Comparison of ENCODE assay signal across 25 cellular contexts in genomic region chr2:159484537-159484936, GRCh38.
A peak's percentile ranks its signal among the peaks of the same experiment; 100 is the strongest.
DNase-seq lines count a peak whose midpoint lies in the region; ATAC-seq, FAIRE-seq and TF ChIP-seq lines count a peak whose summit lies in the region.
"Had no signal": no experiment of that assay in that cellular context is flagged by ENCODE, and none has a peak within 500 bp of the region (broad histone marks: within the 10 kb centered on the region; RNA-seq: fewer than 3 reads in every experiment).

No MANE protein-coding gene starts in this region.

- no peak overlapping the region for H3K27ac Mint-ChIP-seq in CD4-positive, alpha-beta T cell
- H3K27ac Mint-ChIP-seq in activated CD8-positive, alpha-beta T cell treated with anti-CD3 and anti-CD28 coated beads, Interleukin-2, amount 10 ng/mL, durations not matched to agents 7 days and 5 days: no peak overlapping the region
- H3K27ac Mint-ChIP-seq: activated naive CD8-positive, alpha-beta T cell; HFFc6; stimulated activated naive CD8-positive, alpha-beta T cell treated with anti-CD3 and anti-CD28 coated beads, Interleukin-15, Interleukin-2, amounts not matched to agents 100 ng/mL and 50 ng/mL, for 24 hours had no signal

- CTCF ChIA-PET in CD4-positive, alpha-beta T cell (lab: Charles Lee): no interaction called here
- CTCF ChIA-PET in activated CD8-positive, alpha-beta T cell treated with anti-CD3 and anti-CD28 coated beads, Interleukin-2, amount 10 ng/mL, durations not matched to agents 7 days and 5 days (lab: Charles Lee): no interaction called here

- TF ChIP-seq CTCF in CD4-positive, alpha-beta T cell (IDR thresholded peaks at IDR 0.05): no peak

- no peaks in the 10 kb centered on the region for H3K9me3 ChIP-seq in CD4-positive, alpha-beta T cell (ENCODE audit: control insufficient read depth, low read length)
- H3K9me3 ChIP-seq: ascending aorta, lower lobe of right lung, SJCRH30 had no signal

- no peaks in the 10 kb centered on the region for H3K27me3 Mint-ChIP-seq in CD4-positive, alpha-beta T cell
- H3K27me3 Mint-ChIP-seq in activated CD8-positive, alpha-beta T cell treated with anti-CD3 and anti-CD28 coated beads, Interleukin-2, amount 10 ng/mL, durations not matched to agents 7 days and 5 days (ENCODE audit: low read depth): no peaks in the 10 kb centered on the region
- H3K27me3 Mint-ChIP-seq: activated naive CD8-positive, alpha-beta T cell; central memory CD8-positive, alpha-beta T cell; stimulated activated naive CD8-positive, alpha-beta T cell treated with anti-CD3 and anti-CD28 coated beads, Interleukin-15, Interleukin-2, amounts not matched to agents 100 ng/mL and 50 ng/mL, for 24 hours had no signal

- peaks cover 4% of the 10 kb centered on the region for H3K36me3 Mint-ChIP-seq in CD4-positive, alpha-beta T cell (ENCODE audit: low read depth)
- no peaks in the 10 kb centered on the region for H3K36me3 Mint-ChIP-seq in activated CD8-positive, alpha-beta T cell treated with anti-CD3 and anti-CD28 coated beads, Interleukin-2, amount 10 ng/mL, durations not matched to agents 7 days and 5 days (ENCODE audit: low read depth)

- DNase-seq in DMS153 treated with DMSO at 0.1 percent for 48 hours (lab: John Stamatoyannopoulos, UW; ENCODE audit: unreplicated experiment): peak; percentile 26
- peak; percentile 55 for DNase-seq in NCI-H1105 (lab: John Stamatoyannopoulos, UW)
- peak; percentile 42 for DNase-seq in NCI-H510A treated with DMSO at 0.1 percent for 48 hours (lab: John Stamatoyannopoulos, UW)
- no peak for DNase-seq in CD4-positive, alpha-beta T cell
- no peak for DNase-seq in activated CD8-positive, alpha-beta T cell treated with anti-CD3 and anti-CD28 coated beads, Interleukin-2, amount 10 ng/mL, durations not matched to agents 7 days and 5 days
- DNase-seq: activated CD4-positive, alpha-beta T cell treated with anti-CD3 and anti-CD28 coated beads, Interleukin-2, amount 50 U/mL, for 48 hours; C1 segment of cervical spinal cord; dorsolateral prefrontal cortex; HFFc6; Karpas-422; kidney; lower lobe of right lung; NCI-H2227 treated with DMSO at 0.1 percent for 48 hours; SJCRH30 had no signal

- H3K4me1 Mint-ChIP-seq in CD4-positive, alpha-beta T cell (ENCODE audit: low read depth): no peaks in the 10 kb centered on the region
- H3K4me1 Mint-ChIP-seq in activated CD8-positive, alpha-beta T cell treated with anti-CD3 and anti-CD28 coated beads, Interleukin-2, amount 10 ng/mL, durations not matched to agents 7 days and 5 days (ENCODE audit: low read depth): no peaks in the 10 kb centered on the region
- H3K4me1 Mint-ChIP-seq: neural crest cell had no signal

- peak; percentile 97 for FAIRE-seq in islet of Langerhans (lab: Jason Lieb, UNC)
- FAIRE-seq: endothelial cell of umbilical vein, RCC 7860 had no signal

- no peak overlapping the region for H3K27ac ChIP-seq in CD4-positive, alpha-beta T cell (ENCODE audit: low read depth, low read length)
- H3K27ac ChIP-seq: ascending aorta, dorsolateral prefrontal cortex, HL-60, lower lobe of right lung, SJCRH30 had no signal

- ATAC-seq in CD4-positive, alpha-beta T cell (ENCODE audit: poor library complexity): no peak
- no peak for ATAC-seq in HG02981 (IDR thresholded peaks at IDR 0.05; ENCODE audit: unreplicated experiment)
- ATAC-seq in activated CD8-positive, alpha-beta T cell treated with anti-CD3 and anti-CD28 coated beads, Interleukin-2, amount 10 ng/mL, durations not matched to agents 7 days and 5 days: no peak
- ATAC-seq: lower lobe of right lung, sciatic nerve had no signal

- no peaks in the 10 kb centered on the region for H3K9me3 Mint-ChIP-seq in CD4-positive, alpha-beta T cell
- no peaks in the 10 kb centered on the region for H3K9me3 Mint-ChIP-seq in activated CD8-positive, alpha-beta T cell treated with anti-CD3 and anti-CD28 coated beads, Interleukin-2, amount 10 ng/mL, durations not matched to agents 7 days and 5 days (ENCODE audit: insufficient read depth)
- H3K9me3 Mint-ChIP-seq: central memory CD8-positive, alpha-beta T cell; HFFc6; neural crest cell; stimulated activated naive CD8-positive, alpha-beta T cell treated with anti-CD3 and anti-CD28 coated beads, Interleukin-15, Interleukin-2, amounts not matched to agents 100 ng/mL and 50 ng/mL, for 24 hours had no signal

- intact Hi-C loops in CD4-positive, alpha-beta T cell (cut with DNase I, micrococcal nuclease): no loop called here

- no peak overlapping the region for H3K4me3 Mint-ChIP-seq in CD4-positive, alpha-beta T cell
- no peak overlapping the region for H3K4me3 Mint-ChIP-seq in activated CD8-positive, alpha-beta T cell treated with anti-CD3 and anti-CD28 coated beads, Interleukin-2, amount 10 ng/mL, durations not matched to agents 7 days and 5 days
- H3K4me3 Mint-ChIP-seq: activated naive CD8-positive, alpha-beta T cell; central memory CD8-positive, alpha-beta T cell; HFFc6; neural crest cell; stimulated activated naive CD8-positive, alpha-beta T cell treated with anti-CD3 and anti-CD28 coated beads, Interleukin-15, Interleukin-2, amounts not matched to agents 100 ng/mL and 50 ng/mL, for 24 hours had no signal

- POLR2A ChIA-PET in CD4-positive, alpha-beta T cell (lab: Charles Lee): no interaction called here
- POLR2A ChIA-PET in activated CD8-positive, alpha-beta T cell treated with anti-CD3 and anti-CD28 coated beads, Interleukin-2, amount 10 ng/mL, durations not matched to agents 7 days and 5 days (lab: Charles Lee): no interaction called here

- no peaks in the 10 kb centered on the region for H3K27me3 ChIP-seq in CD4-positive, alpha-beta T cell (ENCODE audit: control insufficient read depth, insufficient read depth, low read length)
- H3K27me3 ChIP-seq: ascending aorta, dorsolateral prefrontal cortex, SJCRH30 had no signal

Comparison
In these comparisons a context has a peak if more than half of its experiments do, and no peak if none do; other contexts are left out.
1. DNase-seq: peak in DMS153 treated with DMSO at 0.1 percent for 48 hours (single experiment), NCI-H1105 (single experiment) and NCI-H510A treated with DMSO at 0.1 percent for 48 hours (single experiment); none in CD4-positive, alpha-beta T cell (0 of 10) and activated CD8-positive, alpha-beta T cell treated with anti-CD3 and anti-CD28 coated beads, Interleukin-2, amount 10 ng/mL, durations not matched to agents 7 days and 5 days (single experiment).